Comparison of ENCODE assay signal across 8 cellular contexts in genomic region chr12:10612110-10612509, GRCh38. TPM values are rescaled to one million over a fixed set of nuclear protein-coding genes. Genes with fewer than 3 reads are reported as not detected.
A peak's percentile ranks its signal among the peaks of the same experiment; 100 is the strongest.
DNase-seq lines count a peak whose midpoint lies in the region; ATAC-seq, FAIRE-seq and TF ChIP-seq lines count a peak whose summit lies in the region.

No MANE protein-coding gene starts in this region.

- dilution Hi-C loops in keratinocyte (cut with MboI; ENCODE audit: extremely low pct_ligation_motif_present, low sequenced_read_pairs): no loop called here

- peaks cover 4% of the 10 kb centered on the region for H3K4me1 ChIP-seq in cardiac muscle cell (ENCODE audit: low read depth)
- H3K4me1 ChIP-seq in keratinocyte (ENCODE audit: control insufficient read depth, extremely low read depth, insufficient read depth, low read length): peaks cover 18% of the 10 kb centered on the region
- peaks cover 0 to 25% (median 10%) of the 10 kb centered on the region in 4 donors for H3K4me1 ChIP-seq in tibial artery

- CTCF ChIA-PET in activated CD8-positive, alpha-beta T cell treated with anti-CD3 and anti-CD28 coated beads for 36 hours (lab: Charles Lee): no interaction called here

- intact Hi-C loops in left cardiac atrium (cut with DNase I): loop anchor here in 1 of 2 donors (10.0 kb wide), 1 partner anchor 113 kb away; the partner anchor contains the start of gene YBX3
- intact Hi-C loops in activated CD8-positive, alpha-beta T cell treated with anti-CD3 and anti-CD28 coated beads for 36 hours (cut with micrococcal nuclease): loop anchor here (2.0 kb wide), 2 partner anchors 59 to 61 kb away; no protein-coding TSS in a partner anchor
- intact Hi-C loops in tibial artery (cut with DNase I; ENCODE audit: low total_unique reads): loop anchor here (5.0 to 10.0 kb wide), 2 partner anchors 113 to 140 kb away; partner anchors contain the start of gene YBX3

- POLR2A ChIA-PET in activated CD8-positive, alpha-beta T cell treated with anti-CD3 and anti-CD28 coated beads for 36 hours (lab: Charles Lee): interaction anchor here (0.6 to 0.8 kb wide), 2 partner anchors 15 to 88 kb away, joined by 3 read pairs; no protein-coding TSS in a partner anchor

- peak overlapping the region; percentile 100 for H3K4me3 Mint-ChIP-seq in activated CD8-positive, alpha-beta T cell treated with anti-CD3 and anti-CD28 coated beads for 36 hours

- no peak for DNase-seq in cardiac muscle cell (ENCODE audit: low read depth in 1 of 2, low spot score in 1 of 2)
- DNase-seq in left cardiac atrium: no peak
- no peak for DNase-seq in activated CD8-positive, alpha-beta T cell treated with anti-CD3 and anti-CD28 coated beads for 36 hours
- DNase-seq in keratinocyte (ENCODE audit: low read depth, low spot score): no peak
- no peak for DNase-seq in tibial artery
- DNase-seq in SIG-M5 (lab: John Stamatoyannopoulos, UW): no peak
- DNase-seq in activated gamma-delta T cell treated with Interleukin-2 at 50 U/mL for 16 hours: no peak

- no peaks in the 10 kb centered on the region for H3K9me3 Mint-ChIP-seq in activated CD8-positive, alpha-beta T cell treated with anti-CD3 and anti-CD28 coated beads for 36 hours

- TF ChIP-seq POLR2A in GM18505 (IDR thresholded peaks at IDR 0.05; ENCODE audit: borderline replicate concordance, extremely low read depth, insufficient read depth, insufficient read length): no peak

- ATAC-seq in left cardiac atrium: no peak
- ATAC-seq in activated CD8-positive, alpha-beta T cell treated with anti-CD3 and anti-CD28 coated beads for 36 hours: no peak
- no peak for ATAC-seq in GM18505 (IDR thresholded peaks at IDR 0.05; ENCODE audit: unreplicated experiment)

- H3K79me2 ChIP-seq in keratinocyte (ENCODE audit: control insufficient read depth, insufficient read depth, low read length): peaks cover 22% of the 10 kb centered on the region

- peak overlapping the region; percentile 99 for H3K9ac ChIP-seq in keratinocyte (ENCODE audit: control insufficient read depth, extremely low read depth, insufficient read depth, low read length)

- no peak for FAIRE-seq in keratinocyte (lab: Jason Lieb, UNC)

- peaks cover 30% of the 10 kb centered on the region for H3K4me1 Mint-ChIP-seq in activated CD8-positive, alpha-beta T cell treated with anti-CD3 and anti-CD28 coated beads for 36 hours (ENCODE audit: low read depth)

- peak overlapping the region; percentile 100 for H3K27ac Mint-ChIP-seq in activated CD8-positive, alpha-beta T cell treated with anti-CD3 and anti-CD28 coated beads for 36 hours

- H3K4me2 ChIP-seq in keratinocyte (ENCODE audit: control insufficient read depth, extremely low read depth, insufficient read depth, low read depth, low read length): peak overlapping the region; percentile 99

- H3K27ac ChIP-seq in cardiac muscle cell (no peak overlapping the region), keratinocyte (ENCODE audit: control insufficient read depth, insufficient read depth, low read length) (peak overlapping the region; percentile 99), tibial artery (no peak overlapping the region)

- H3K9me3 ChIP-seq in cardiac muscle cell (ENCODE audit: low read depth): no peaks in the 10 kb centered on the region
- no peaks in the 10 kb centered on the region for H3K9me3 ChIP-seq in keratinocyte (ENCODE audit: control insufficient read depth, low read depth, low read length)
- H3K9me3 ChIP-seq in tibial artery: no peaks in the 10 kb centered on the region

- H3K36me3 ChIP-seq in cardiac muscle cell (peaks cover 16% of the 10 kb centered on the region), keratinocyte (ENCODE audit: control insufficient read depth in 2 of 2, extremely low read depth in 1 of 2, insufficient read depth in 2 of 2, low read length in 2 of 2) (peaks cover 0 to 5% of the 10 kb centered on the region in 2 experiments), tibial artery (peaks cover 18 to 22% (median 20%) of the 10 kb centered on the region in 3 donors)

- peaks cover 2% of the 10 kb centered on the region for H3K27me3 Mint-ChIP-seq in activated CD8-positive, alpha-beta T cell treated with anti-CD3 and anti-CD28 coated beads for 36 hours

- TF ChIP-seq CTCF in cardiac muscle cell (IDR thresholded peaks at IDR 0.05; ENCODE audit: low read depth, low read length) (no peak), keratinocyte (optimal IDR thresholded peaks at IDR 0.05 in 1 of 3, IDR thresholded peaks at IDR 0.05 in 1 of 3, conservative IDR thresholded peaks at IDR 0.05 in 1 of 3; ENCODE audit: extremely low read depth in 1 of 3, insufficient read depth in 2 of 3, low read length in 3 of 3) (no peak), tibial artery (IDR thresholded peaks at IDR 0.05) (no peak)
- no peak for TF ChIP-seq CTCF in activated CD8-positive, alpha-beta T cell treated with anti-CD3 and anti-CD28 coated beads for 36 hours (IDR thresholded peaks at IDR 0.05)

- H3K36me3 Mint-ChIP-seq in activated CD8-positive, alpha-beta T cell treated with anti-CD3 and anti-CD28 coated beads for 36 hours (ENCODE audit: low read depth): peaks cover 55% of the 10 kb centered on the region

- no peaks in the 10 kb centered on the region for H4K20me1 ChIP-seq in keratinocyte (ENCODE audit: control insufficient read depth, extremely low read depth, insufficient read depth, low read length)

- H3K27me3 ChIP-seq in cardiac muscle cell: no peaks in the 10 kb centered on the region
- H3K27me3 ChIP-seq in keratinocyte (ENCODE audit: control insufficient read depth, extremely low read depth, insufficient read depth, low read length): no peaks in the 10 kb centered on the region
- no peaks in the 10 kb centered on the region for H3K27me3 ChIP-seq in tibial artery

- no peaks in the 10 kb centered on the region for H3K9me1 ChIP-seq in keratinocyte (ENCODE audit: control insufficient read depth, extremely low read depth, insufficient read depth, low read length)

- no peak overlapping the region for H2AFZ ChIP-seq in keratinocyte (ENCODE audit: control insufficient read depth, low read length)

- peak overlapping the region; percentile 74 for H3K4me3 ChIP-seq in cardiac muscle cell
- peak overlapping the region in 2 of 3 experiments; percentile 82 to 97 for H3K4me3 ChIP-seq in keratinocyte (ENCODE audit: control insufficient read depth in 2 of 3, extremely low read depth in 1 of 3, insufficient read depth in 2 of 3, low read depth in 1 of 3, low read length in 3 of 3)
- peak overlapping the region; percentile 66 to 76 for H3K4me3 ChIP-seq in tibial artery

RNA-seq across cellular contexts. Expression of gene MAGOHB, which starts 1.3 kb away (rescaled TPM):
- 10.8 and 14.2 TPM in 2 replicates for total RNA-seq in cardiac muscle cell
- polyA plus RNA-seq in cardiac muscle cell: 39.5 and 57.6 TPM in 2 replicates
- total RNA-seq in left cardiac atrium: 10 to 100 TPM; 13.6 to 18.4 TPM
- 10 to 100 TPM; 80.4 to 85.6 TPM for total RNA-seq in activated CD8-positive, alpha-beta T cell treated with anti-CD3 and anti-CD28 coated beads for 36 hours
- 13.3 to 34.2 TPM (median 23.1 TPM) in 3 replicates for polyA plus RNA-seq in keratinocyte
- polyA plus RNA-seq in keratinocyte (2011; ENCODE audit: low read depth): 15.9 TPM
- 7.8 and 14.2 TPM in 2 replicates for polyA plus RNA-seq in keratinocyte (2011; cell fraction: cytosol; rRNA removed)
- polyA plus RNA-seq in keratinocyte (2011; cell fraction: nucleus; rRNA removed): 5.7 and 12.0 TPM in 2 replicates
- 8.1 and 39.3 TPM in 2 replicates for polyA plus RNA-seq in keratinocyte (2012; ENCODE audit: low replicate concordance)
- 2.8 to 20.0 TPM (median 3.1 TPM) in 3 replicates for polyA minus RNA-seq in keratinocyte
- polyA minus RNA-seq in keratinocyte (2011; cell fraction: cytosol; rRNA and poly(A)+ RNA removed): 5.2 TPM
- polyA minus RNA-seq in keratinocyte (2011; cell fraction: nucleus; rRNA and poly(A)+ RNA removed): 3.6 and 9.3 TPM in 2 replicates
